In genomic region chr1:11765661-11766428, GRCh38 we compare ENCODE assay signal across 31 cellular contexts. TPM values are rescaled to one million over a fixed set of nuclear protein-coding genes. Genes with fewer than 3 reads are reported as not detected.
"Had no signal": no experiment of that assay in that cellular context is flagged by ENCODE, and none has a peak within 500 bp of the region (broad histone marks: within the 10 kb centered on the region; RNA-seq: fewer than 3 reads in every experiment).

No MANE protein-coding gene starts in this region.

- H3K9me3 Mint-ChIP-seq: activated CD4-positive, alpha-beta memory T cell treated with anti-CD3 and anti-CD28 coated beads, Interleukin-2, amount 10 ng/mL, durations not matched to agents 7 days and 5 days; activated naive CD8-positive, alpha-beta T cell treated with anti-CD3 and anti-CD28 coated beads for 36 hours had no signal

- H3K36me3 ChIP-seq: brain microvascular endothelial cell, Peyer's patch, WERI-Rb-1 had no signal

- H3K4me3 Mint-ChIP-seq: activated CD4-positive, alpha-beta memory T cell treated with anti-CD3 and anti-CD28 coated beads, Interleukin-2, amount 10 ng/mL, durations not matched to agents 7 days and 5 days; activated CD8-positive, alpha-beta memory T cell treated with anti-CD3 and anti-CD28 coated beads, Interleukin-2, amount 10 ng/mL, durations not matched to agents 7 days and 5 days; activated naive CD8-positive, alpha-beta T cell treated with anti-CD3 and anti-CD28 coated beads for 36 hours had no signal

- H3K4me3 ChIP-seq: K562, Peyer's patch had no signal

- DNase-seq: activated CD4-positive, alpha-beta memory T cell treated with anti-CD3 and anti-CD28 coated beads, Interleukin-2, amount 10 ng/mL, durations not matched to agents 7 days and 5 days; activated CD4-positive, alpha-beta T cell treated with anti-CD3 and anti-CD28 coated beads for 1 hour; activated CD4-positive, alpha-beta T cell treated with anti-CD3 and anti-CD28 coated beads for 48 hours; activated CD4-positive, CD25-positive, alpha-beta regulatory T cell; activated CD8-positive, alpha-beta memory T cell treated with anti-CD3 and anti-CD28 coated beads for 24 hours; activated CD8-positive, alpha-beta memory T cell treated with anti-CD3 and anti-CD28 coated beads, Interleukin-2, amount 10 ng/mL, durations not matched to agents 7 days and 5 days; activated CD8-positive, alpha-beta memory T cell treated with anti-CD3 and anti-CD28 coated beads, Interleukin-2, amount 50 U/mL, for 48 hours; activated effector memory CD4-positive, alpha-beta T cell treated with Interleukin-2 at 50 U/mL for 16 hours; activated naive CD4-positive, alpha-beta T cell; activated naive CD4-positive, alpha-beta T cell treated with anti-CD3 and anti-CD28 coated beads, Interleukin-2, amount 50 U/mL, for 16 hours; activated naive CD8-positive, alpha-beta T cell treated with anti-CD3 and anti-CD28 coated beads for 36 hours; activated T-cell treated with anti-CD3 and anti-CD28 coated beads, Interleukin-2, amount 50 U/mL, for 48 hours; amniotic stem cell; brain microvascular endothelial cell; NCI-H1092 treated with DMSO at 0.1 percent for 48 hours; NCI-H1417; NCI-H146; NCI-H187 treated with DMSO at 0.1 percent for 48 hours; NCI-H2081 treated with DMSO at 0.1 percent for 48 hours; NCI-H226; NCI-H446 treated with DMSO at 0.1 percent for 48 hours; NCI-H524; PC-3; Peyer's patch; RPMI8226; T1000; WERI-Rb-1 had no signal

- H3K4me1 ChIP-seq: Peyer's patch had no signal

- H3K27ac Mint-ChIP-seq: activated CD4-positive, alpha-beta memory T cell treated with anti-CD3 and anti-CD28 coated beads, Interleukin-2, amount 10 ng/mL, durations not matched to agents 7 days and 5 days; activated CD8-positive, alpha-beta memory T cell treated with anti-CD3 and anti-CD28 coated beads, Interleukin-2, amount 10 ng/mL, durations not matched to agents 7 days and 5 days; activated naive CD8-positive, alpha-beta T cell treated with anti-CD3 and anti-CD28 coated beads for 36 hours had no signal

- ATAC-seq: activated CD8-positive, alpha-beta memory T cell treated with anti-CD3 and anti-CD28 coated beads, Interleukin-2, amount 10 ng/mL, durations not matched to agents 7 days and 5 days; K562; PC-3 had no signal

- H3K9me3 ChIP-seq: Peyer's patch had no signal

- H3K4me1 Mint-ChIP-seq: activated CD4-positive, alpha-beta memory T cell treated with anti-CD3 and anti-CD28 coated beads, Interleukin-2, amount 10 ng/mL, durations not matched to agents 7 days and 5 days; activated naive CD8-positive, alpha-beta T cell treated with anti-CD3 and anti-CD28 coated beads for 36 hours had no signal

- H3K36me3 Mint-ChIP-seq: activated CD8-positive, alpha-beta memory T cell treated with anti-CD3 and anti-CD28 coated beads, Interleukin-2, amount 10 ng/mL, durations not matched to agents 7 days and 5 days; activated naive CD8-positive, alpha-beta T cell treated with anti-CD3 and anti-CD28 coated beads for 36 hours had no signal

- H3K27ac ChIP-seq: brain microvascular endothelial cell, Peyer's patch, WERI-Rb-1 had no signal

RNA-seq across cellular contexts. Expression of gene C1orf167, which starts 3.9 kb away (rescaled TPM):
- total RNA-seq: activated CD8-positive, alpha-beta memory T cell treated with anti-CD3 and anti-CD28 coated beads, Interleukin-2, amount 10 ng/mL, durations not matched to agents 7 days and 5 days; activated naive CD8-positive, alpha-beta T cell treated with anti-CD3 and anti-CD28 coated beads for 36 hours; M059J; PC-3; Peyer's patch; T-helper 1 cell treated with Interleukin-12 subunit alpha and Interleukin-12 subunit beta and Interleukin-4 antibody, amounts not matched to agents 30 ng/mL and 1 ng/mL, for 36 hours; T-helper 2 cell treated with Interferon-gamma antibody and Interleukin-4, amounts not matched to agents 100 ng/mL and 5 ng/mL, for 36 hours had no signal
